Comparison of ENCODE assay signal across 20 cellular contexts in the genomic region with DNA sequence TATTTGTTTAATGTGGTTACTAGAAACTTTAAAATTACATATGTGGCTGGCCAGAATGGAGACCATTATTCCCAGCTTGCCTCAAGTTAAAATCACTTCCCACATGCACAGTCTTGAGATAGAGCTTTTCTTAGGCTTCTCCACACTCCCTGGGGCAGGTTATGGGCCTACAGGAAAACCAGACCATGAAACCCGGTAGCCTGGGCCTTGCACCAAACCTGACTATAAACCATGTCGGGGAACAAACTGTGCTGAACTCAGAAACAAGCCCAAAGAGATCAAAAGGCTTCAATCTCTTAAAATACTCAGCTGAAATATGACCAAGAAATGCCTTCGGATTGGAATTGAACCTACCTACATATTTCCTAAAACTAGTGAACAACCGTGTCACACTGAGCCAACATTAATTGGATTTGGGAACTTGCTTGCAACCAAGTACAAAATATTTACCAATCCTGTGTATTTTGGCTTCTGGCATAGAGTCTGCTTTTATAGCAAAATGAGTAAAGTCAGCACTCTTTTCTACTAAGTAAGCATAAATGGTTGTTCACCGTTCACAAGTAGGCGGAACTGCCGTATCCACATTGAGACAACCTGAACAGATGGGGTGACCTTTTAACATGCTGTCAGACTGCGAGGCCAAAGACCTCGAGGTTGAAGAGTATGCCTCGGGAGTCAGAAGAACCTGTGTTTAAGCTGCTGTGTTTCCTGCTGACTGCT.
"Had no signal": no experiment of that assay in that cellular context is flagged by ENCODE, and none has a peak within 500 bp of the region (broad histone marks: within the 10 kb centered on the region; RNA-seq: fewer than 3 reads in every experiment).

No MANE protein-coding gene starts in this region.

- H3K9me3 ChIP-seq: adrenal gland, body of pancreas had no signal

- H3K4me3 ChIP-seq: adrenal gland, body of pancreas had no signal

- H3K27ac ChIP-seq: adrenal gland, body of pancreas, WERI-Rb-1 had no signal

- H3K36me3 ChIP-seq: adrenal gland, WERI-Rb-1 had no signal

- H3K27me3 ChIP-seq: adrenal gland, body of pancreas had no signal

- H3K4me1 ChIP-seq: adrenal gland, body of pancreas had no signal

- ATAC-seq: activated CD4-positive, alpha-beta T cell treated with anti-CD3 and anti-CD28 coated beads for 36 hours; activated CD8-positive, alpha-beta memory T cell treated with anti-CD3 and anti-CD28 coated beads, Interleukin-2, amount 10 ng/mL, durations not matched to agents 7 days and 5 days; body of pancreas; natural killer cell treated with Interleukin-12 subunit alpha and Interleukin-12 subunit beta and Interleukin-15 and Interleukin-18, amount 100 ng/mL, for 72 hours; stimulated activated naive CD8-positive, alpha-beta T cell treated with anti-CD3 and anti-CD28 coated beads, Interleukin-15, amount 100 ng/mL, for 72 hours had no signal

- DNase-seq: activated CD4-positive, alpha-beta memory T cell treated with anti-CD3 and anti-CD28 coated beads for 36 hours; activated CD4-positive, alpha-beta T cell treated with anti-CD3 and anti-CD28 coated beads for 36 hours; activated CD8-positive, alpha-beta memory T cell treated with anti-CD3 and anti-CD28 coated beads, Interleukin-2, amount 10 ng/mL, durations not matched to agents 7 days and 5 days; activated naive CD4-positive, alpha-beta T cell treated with anti-CD3 and anti-CD28 coated beads, Interleukin-2, amount 50 U/mL, for 16 hours; activated T-cell treated with anti-CD3 and anti-CD28 coated beads, Interleukin-2, amount 50 U/mL, for 1 hour; adrenal gland; cortex of kidney; effector CD8-positive, alpha-beta T cell; foreskin fibroblast; glutamatergic neuron; hypothalamus; kidney glomerular epithelial cell; mesendoderm; occipital lobe; stimulated activated CD4-positive, alpha-beta T cell treated with anti-CD3 and anti-CD28 coated beads, Interleukin-1b, Interleukin-23, amount 100 ng/mL, for 48 hours; stimulated activated naive CD8-positive, alpha-beta T cell treated with anti-CD3 and anti-CD28 coated beads, Interleukin-15, amount 100 ng/mL, for 72 hours; T1000; WERI-Rb-1 had no signal
